ENCODE assay signal across 8 cellular contexts in genomic region chr1:62356257-62356835, GRCh38. TPM values are rescaled to one million over a fixed set of nuclear protein-coding genes. Genes with fewer than 3 reads are reported as not detected.
DNase-seq lines count a peak whose midpoint lies in the region; ATAC-seq lines count a peak whose summit lies in the region.

No MANE protein-coding gene starts in this region.

- no peaks in the 10 kb centered on the region for H3K9me3 Mint-ChIP-seq in activated CD4-positive, alpha-beta T cell treated with anti-CD3 and anti-CD28 coated beads, Interleukin-2, amount 10 ng/mL, durations not matched to agents 7 days and 5 days

- DNase-seq in GM04503 (ENCODE audit: low read depth), result peak; percentile 56
- peak; percentile 41 for DNase-seq in SIG-M5 treated with dmso at 0.1 percent for 504 hours (lab: John Stamatoyannopoulos, UW; ENCODE audit: unreplicated experiment)
- peak; percentile 86 for DNase-seq in kidney glomerular epithelial cell (lab: John Stamatoyannopoulos, UW)
- DNase-seq in iPS-NIHi7 (ENCODE audit: extremely low spot score), result no peak
- DNase-seq in iPS-NIHi11 (ENCODE audit: low spot score), result no peak
- DNase-seq in activated CD4-positive, alpha-beta T cell treated with anti-CD3 and anti-CD28 coated beads, Interleukin-2, amount 10 ng/mL, durations not matched to agents 7 days and 5 days, result no peak
- no peak for DNase-seq in activated CD8-positive, alpha-beta memory T cell treated with anti-CD3 and anti-CD28 coated beads, Interleukin-2, amount 50 U/mL, for 4 hours

- no peak overlapping the region for H3K4me3 Mint-ChIP-seq in activated CD4-positive, alpha-beta T cell treated with anti-CD3 and anti-CD28 coated beads, Interleukin-2, amount 10 ng/mL, durations not matched to agents 7 days and 5 days

- POLR2A ChIA-PET in activated CD4-positive, alpha-beta T cell treated with anti-CD3 and anti-CD28 coated beads, Interleukin-2, amount 10 ng/mL, durations not matched to agents 7 days and 5 days (lab: Charles Lee), result no interaction called here

- no peaks in the 10 kb centered on the region for H3K36me3 Mint-ChIP-seq in activated CD4-positive, alpha-beta T cell treated with anti-CD3 and anti-CD28 coated beads, Interleukin-2, amount 10 ng/mL, durations not matched to agents 7 days and 5 days (ENCODE audit: low read depth)

- H3K4me1 Mint-ChIP-seq in activated CD4-positive, alpha-beta T cell treated with anti-CD3 and anti-CD28 coated beads, Interleukin-2, amount 10 ng/mL, durations not matched to agents 7 days and 5 days, result no peaks in the 10 kb centered on the region

- H3K27me3 Mint-ChIP-seq in activated CD4-positive, alpha-beta T cell treated with anti-CD3 and anti-CD28 coated beads, Interleukin-2, amount 10 ng/mL, durations not matched to agents 7 days and 5 days, result no peaks in the 10 kb centered on the region

- peak; percentile 62 for ATAC-seq in HG02588 (IDR thresholded peaks at IDR 0.05; ENCODE audit: unreplicated experiment)

- CTCF ChIA-PET in activated CD4-positive, alpha-beta T cell treated with anti-CD3 and anti-CD28 coated beads, Interleukin-2, amount 10 ng/mL, durations not matched to agents 7 days and 5 days (lab: Charles Lee), result no interaction called here

- no peak overlapping the region for H3K27ac Mint-ChIP-seq in activated CD4-positive, alpha-beta T cell treated with anti-CD3 and anti-CD28 coated beads, Interleukin-2, amount 10 ng/mL, durations not matched to agents 7 days and 5 days

RNA-seq across cellular contexts. Expression of gene KANK4, which starts 37.1 kb away (rescaled TPM):
- not detected for total RNA-seq in activated CD4-positive, alpha-beta T cell treated with anti-CD3 and anti-CD28 coated beads, Interleukin-2, amount 10 ng/mL, durations not matched to agents 7 days and 5 days

Comparison
In these comparisons a context has a peak if more than half of its experiments do, and no peak if none do; other contexts are left out.
1. DNase-seq: peak in GM04503 (single experiment), SIG-M5 treated with dmso at 0.1 percent for 504 hours (single experiment) and kidney glomerular epithelial cell (single experiment); none in iPS-NIHi7 (single experiment), iPS-NIHi11 (single experiment), activated CD4-positive, alpha-beta T cell treated with anti-CD3 and anti-CD28 coated beads, Interleukin-2, amount 10 ng/mL, durations not matched to agents 7 days and 5 days (single experiment) and activated CD8-positive, alpha-beta memory T cell treated with anti-CD3 and anti-CD28 coated beads, Interleukin-2, amount 50 U/mL, for 4 hours (single experiment).